Comparison of ENCODE assay signal across 1 cellular context in genomic region chr19:33214621-33215020, GRCh38.
TF ChIP-seq lines count a peak whose summit lies in the region.

No MANE protein-coding gene starts in this region.

TF ChIP-seq in HepG2, 621 proteins besides CTCF, POLR2A, EP300 and RAD21 (continued from another document and continues in another):
- TF ChIP-seq SP5 (CRISPR knock-in tag; IDR thresholded peaks at IDR 0.05; ENCODE audit: borderline replicate concordance, low read depth) (no peak), XRCC5 (optimal IDR thresholded peaks at IDR 0.05; ENCODE audit: low read length) (peak; percentile 58), ZNF263 (CRISPR knock-in tag; IDR thresholded peaks at IDR 0.05) (peak; percentile 99), ZNF253 (CRISPR knock-in tag; IDR thresholded peaks at IDR 0.05; ENCODE audit: borderline replicate concordance) (no peak), ZNF468 (CRISPR knock-in tag; IDR thresholded peaks at IDR 0.05) (no peak), GMEB1 (CRISPR knock-in tag; IDR thresholded peaks at IDR 0.05; ENCODE audit: borderline replicate concordance) (no peak), GPBP1L1 (CRISPR knock-in tag; IDR thresholded peaks at IDR 0.05) (no peak), SALL1 (CRISPR knock-in tag; IDR thresholded peaks at IDR 0.05) (0 out of 2 replicates have a peak, but pooled peaks have one; percentile 21), SOX13 (IDR thresholded peaks at IDR 0.05) (no peak), SOX13 (CRISPR knock-in tag; conservative IDR thresholded peaks at IDR 0.05 in 1 of 2, IDR thresholded peaks at IDR 0.05 in 1 of 2) (no peak), ZBTB25 (CRISPR knock-in tag; IDR thresholded peaks at IDR 0.05) (no peak), ZNF839 (CRISPR knock-in tag; IDR thresholded peaks at IDR 0.05; ENCODE audit: borderline replicate concordance) (no peak), ZNF407 (CRISPR knock-in tag; IDR thresholded peaks at IDR 0.05; ENCODE audit: not compliant biosample characterization) (no peak), ZNF337 (CRISPR knock-in tag; IDR thresholded peaks at IDR 0.05; ENCODE audit: borderline replicate concordance, low read depth) (no peak), ZNF574 (CRISPR knock-in tag; IDR thresholded peaks at IDR 0.05) (peak; percentile 32; the same call in 1 of the 2 replicates), CSRNP1 (CRISPR knock-in tag; IDR thresholded peaks at IDR 0.05) (no peak), MLXIP (CRISPR knock-in tag; IDR thresholded peaks at IDR 0.05; ENCODE audit: borderline replicate concordance) (no peak), ZNF589 (CRISPR knock-in tag; conservative IDR thresholded peaks at IDR 0.05) (no peak), ZNF770 (CRISPR knock-in tag; IDR thresholded peaks at IDR 0.05) (no peak), SRSF4 (IDR thresholded peaks at IDR 0.05; ENCODE audit: low read depth, low read length, poor library complexity, severe bottlenecking) (no peak), NFATC3 (CRISPR knock-in tag; IDR thresholded peaks at IDR 0.05) (no peak), EED (CRISPR knock-in tag; IDR thresholded peaks at IDR 0.05) (no peak), TEAD2 (CRISPR knock-in tag; IDR thresholded peaks at IDR 0.05) (no peak), LCORL (IDR thresholded peaks at IDR 0.05) (no peak), LCORL (CRISPR knock-in tag; IDR thresholded peaks at IDR 0.05) (0 out of 2 replicates have a peak, but pooled peaks have one; percentile 20), FOXC1 (CRISPR knock-in tag; IDR thresholded peaks at IDR 0.05; ENCODE audit: borderline replicate concordance) (no peak), ZFX (CRISPR knock-in tag; IDR thresholded peaks at IDR 0.05; ENCODE audit: low read depth) (peak; percentile 53), ZNF773 (CRISPR knock-in tag; IDR thresholded peaks at IDR 0.05; ENCODE audit: borderline replicate concordance) (no peak), ZNF564 (CRISPR knock-in tag; IDR thresholded peaks at IDR 0.05) (no peak), SMC3 (IDR thresholded peaks at IDR 0.05; ENCODE audit: low read length) (peak; percentile 45; the same call in 1 of the 2 replicates), CEBPB (IDR thresholded peaks at IDR 0.05; ENCODE audit: borderline replicate concordance, low read depth, low read length) (no peak), ZNF788 (CRISPR knock-in tag; IDR thresholded peaks at IDR 0.05; ENCODE audit: borderline replicate concordance) (no peak), CREB1 (IDR thresholded peaks at IDR 0.05) (no peak), CREB1 (CRISPR knock-in tag; IDR thresholded peaks at IDR 0.05) (no peak), ZFP36 (IDR thresholded peaks at IDR 0.05; ENCODE audit: borderline replicate concordance, low read depth, low read length, partially characterized antibody) (no peak), ONECUT2 (CRISPR knock-in tag; IDR thresholded peaks at IDR 0.05) (no peak), MYNN (CRISPR knock-in tag; IDR thresholded peaks at IDR 0.05; ENCODE audit: low read depth) (no peak), CREBL2 (CRISPR knock-in tag; IDR thresholded peaks at IDR 0.05; ENCODE audit: borderline replicate concordance) (no peak), MEIS1 (CRISPR knock-in tag; IDR thresholded peaks at IDR 0.05; ENCODE audit: borderline replicate concordance) (no peak), ZNF776 (CRISPR knock-in tag; IDR thresholded peaks at IDR 0.05) (no peak)
